ENCODE assay signal across 1 cellular context in the genomic region with DNA sequence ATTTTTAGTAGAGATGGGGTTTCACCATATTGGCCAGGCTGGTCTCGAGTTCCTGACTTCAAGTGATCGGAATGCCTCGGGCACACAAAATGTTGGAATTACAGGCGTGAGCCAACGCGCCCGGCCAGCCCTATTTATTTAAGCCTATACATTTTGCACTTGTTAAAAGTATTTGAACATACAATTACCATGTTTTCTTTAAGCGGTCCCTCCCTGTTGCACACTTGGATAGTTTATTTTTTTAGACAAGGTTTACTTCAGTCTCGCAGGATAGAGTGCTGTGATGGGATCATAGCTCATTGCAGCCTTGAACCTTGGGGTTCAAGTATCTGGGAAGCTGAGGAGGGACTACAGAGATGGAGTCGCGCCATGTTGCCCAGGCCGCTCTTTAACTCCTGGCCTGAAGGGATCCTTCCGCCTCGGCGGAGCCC.
TF ChIP-seq lines count a peak whose summit lies in the region.

No MANE protein-coding gene starts in this region.

TF ChIP-seq in HCT116, 20 proteins besides CTCF, POLR2A, EP300 and RAD21 (continued from another document):
- TF ChIP-seq, protein P1, sequence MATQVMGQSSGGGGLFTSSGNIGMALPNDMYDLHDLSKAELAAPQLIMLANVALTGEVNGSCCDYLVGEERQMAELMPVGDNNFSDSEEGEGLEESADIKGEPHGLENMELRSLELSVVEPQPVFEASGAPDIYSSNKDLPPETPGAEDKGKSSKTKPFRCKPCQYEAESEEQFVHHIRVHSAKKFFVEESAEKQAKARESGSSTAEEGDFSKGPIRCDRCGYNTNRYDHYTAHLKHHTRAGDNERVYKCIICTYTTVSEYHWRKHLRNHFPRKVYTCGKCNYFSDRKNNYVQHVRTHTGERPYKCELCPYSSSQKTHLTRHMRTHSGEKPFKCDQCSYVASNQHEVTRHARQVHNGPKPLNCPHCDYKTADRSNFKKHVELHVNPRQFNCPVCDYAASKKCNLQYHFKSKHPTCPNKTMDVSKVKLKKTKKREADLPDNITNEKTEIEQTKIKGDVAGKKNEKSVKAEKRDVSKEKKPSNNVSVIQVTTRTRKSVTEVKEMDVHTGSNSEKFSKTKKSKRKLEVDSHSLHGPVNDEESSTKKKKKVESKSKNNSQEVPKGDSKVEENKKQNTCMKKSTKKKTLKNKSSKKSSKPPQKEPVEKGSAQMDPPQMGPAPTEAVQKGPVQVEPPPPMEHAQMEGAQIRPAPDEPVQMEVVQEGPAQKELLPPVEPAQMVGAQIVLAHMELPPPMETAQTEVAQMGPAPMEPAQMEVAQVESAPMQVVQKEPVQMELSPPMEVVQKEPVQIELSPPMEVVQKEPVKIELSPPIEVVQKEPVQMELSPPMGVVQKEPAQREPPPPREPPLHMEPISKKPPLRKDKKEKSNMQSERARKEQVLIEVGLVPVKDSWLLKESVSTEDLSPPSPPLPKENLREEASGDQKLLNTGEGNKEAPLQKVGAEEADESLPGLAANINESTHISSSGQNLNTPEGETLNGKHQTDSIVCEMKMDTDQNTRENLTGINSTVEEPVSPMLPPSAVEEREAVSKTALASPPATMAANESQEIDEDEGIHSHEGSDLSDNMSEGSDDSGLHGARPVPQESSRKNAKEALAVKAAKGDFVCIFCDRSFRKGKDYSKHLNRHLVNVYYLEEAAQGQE (IDR thresholded peaks at IDR 0.05; ENCODE audit: low read depth) = no peak
- no peak for TF ChIP-seq TCF7L2 (IDR thresholded peaks at IDR 0.05; ENCODE audit: borderline replicate concordance, extremely low read depth, insufficient read depth, insufficient read length)
- TF ChIP-seq YY1 (IDR thresholded peaks at IDR 0.05; ENCODE audit: extremely low read depth, insufficient replicate concordance, low read depth, low read length) = no peak
- TF ChIP-seq ZFX (IDR thresholded peaks at IDR 0.05) = no peak
- TF ChIP-seq, protein P2, sequence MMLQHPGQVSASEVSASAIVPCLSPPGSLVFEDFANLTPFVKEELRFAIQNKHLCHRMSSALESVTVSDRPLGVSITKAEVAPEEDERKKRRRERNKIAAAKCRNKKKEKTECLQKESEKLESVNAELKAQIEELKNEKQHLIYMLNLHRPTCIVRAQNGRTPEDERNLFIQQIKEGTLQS (IDR thresholded peaks at IDR 0.05) = no peak
- TF ChIP-seq SRF (IDR thresholded peaks at IDR 0.05; ENCODE audit: low read depth) = no peak
- TF ChIP-seq CEBPB (IDR thresholded peaks at IDR 0.05; ENCODE audit: low read depth) = no peak
- no peak for TF ChIP-seq JUND (IDR thresholded peaks at IDR 0.05)
- TF ChIP-seq FOSL1 (IDR thresholded peaks at IDR 0.05; ENCODE audit: low read depth) = no peak
- TF ChIP-seq ELF1 (IDR thresholded peaks at IDR 0.05; ENCODE audit: borderline replicate concordance, low read depth) = no peak
- no peak for TF ChIP-seq EZH2 (IDR thresholded peaks at IDR 0.05)
- no peak for TF ChIP-seq EZH2phosphoT487 (IDR thresholded peaks at IDR 0.05; ENCODE audit: borderline replicate concordance)
- TF ChIP-seq POLR2AphosphoS5 (IDR thresholded peaks at IDR 0.05; ENCODE audit: low read depth, low read length) = no peak
- no peak for TF ChIP-seq SP1 (IDR thresholded peaks at IDR 0.05; ENCODE audit: low read depth)
